In the genomic region with DNA sequence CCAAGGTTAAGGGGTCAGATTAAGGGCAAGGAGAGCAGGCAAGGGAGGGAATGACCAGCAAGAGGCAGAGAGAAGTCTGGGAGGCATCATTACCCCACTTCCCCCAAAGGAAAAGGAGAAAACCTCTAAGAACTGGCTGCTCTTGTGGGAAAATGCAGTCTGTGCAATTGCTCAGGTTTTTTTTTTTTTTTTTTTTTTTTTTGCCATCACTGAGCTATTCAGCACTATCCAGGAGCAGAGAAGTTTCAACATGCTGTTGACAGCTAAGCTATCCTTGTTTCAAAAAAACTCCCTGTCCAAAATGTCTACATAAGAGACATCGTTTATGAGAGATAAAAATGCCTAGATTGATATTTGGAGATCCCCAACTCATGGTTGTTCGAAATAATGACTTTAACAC, we compare ENCODE assay signal across 27 cellular contexts.
"Had no signal": no experiment of that assay in that cellular context is flagged by ENCODE, and none has a peak within 500 bp of the region (broad histone marks: within the 10 kb centered on the region; RNA-seq: fewer than 3 reads in every experiment).

No MANE protein-coding gene starts in this region.

- H3K4me1 Mint-ChIP-seq: IgD-negative memory B cell had no signal

- H3K4me3 ChIP-seq: K562 had no signal

- DNase-seq: Kasumi-1; MM.1S; MV-4-11; NCI-H1048; NCI-H1105; NCI-H1417; NCI-H146; NCI-H1694 treated with DMSO at 0.1 percent for 48 hours; NCI-H1930; NCI-H2081; NCI-H2107; NCI-H2227 treated with DMSO at 0.1 percent for 48 hours; NCI-H446; NCI-H510A; NCI-H524 treated with DMSO at 0.1 percent for 48 hours; NCI-H69; NCI-H774; NK-92 treated with Interleukin-12 subunit alpha and Interleukin-12 subunit beta, amount 100 ng/mL, for 24 hours; PC-3; SHP77 had no signal

- H3K27ac ChIP-seq: KMS-11, RWPE1 had no signal

- H3K4me2 ChIP-seq: KMS-11 had no signal

- FAIRE-seq: HepG2, K562 had no signal

- ATAC-seq: HepG2, K562, Panc1, PC-3, SK-N-SH treated with all-trans-retinoic acid at 6 μM for 48 hours had no signal

- H3K36me3 Mint-ChIP-seq: IgD-negative memory B cell had no signal

- H3K4me3 Mint-ChIP-seq: IgD-negative memory B cell had no signal

- H3K27ac Mint-ChIP-seq: IgD-negative memory B cell had no signal

- H3K27me3 Mint-ChIP-seq: IgD-negative memory B cell had no signal

- H3K9ac ChIP-seq: KMS-11 had no signal
